1 cellular context compared by ENCODE assay signal in the genomic region with DNA sequence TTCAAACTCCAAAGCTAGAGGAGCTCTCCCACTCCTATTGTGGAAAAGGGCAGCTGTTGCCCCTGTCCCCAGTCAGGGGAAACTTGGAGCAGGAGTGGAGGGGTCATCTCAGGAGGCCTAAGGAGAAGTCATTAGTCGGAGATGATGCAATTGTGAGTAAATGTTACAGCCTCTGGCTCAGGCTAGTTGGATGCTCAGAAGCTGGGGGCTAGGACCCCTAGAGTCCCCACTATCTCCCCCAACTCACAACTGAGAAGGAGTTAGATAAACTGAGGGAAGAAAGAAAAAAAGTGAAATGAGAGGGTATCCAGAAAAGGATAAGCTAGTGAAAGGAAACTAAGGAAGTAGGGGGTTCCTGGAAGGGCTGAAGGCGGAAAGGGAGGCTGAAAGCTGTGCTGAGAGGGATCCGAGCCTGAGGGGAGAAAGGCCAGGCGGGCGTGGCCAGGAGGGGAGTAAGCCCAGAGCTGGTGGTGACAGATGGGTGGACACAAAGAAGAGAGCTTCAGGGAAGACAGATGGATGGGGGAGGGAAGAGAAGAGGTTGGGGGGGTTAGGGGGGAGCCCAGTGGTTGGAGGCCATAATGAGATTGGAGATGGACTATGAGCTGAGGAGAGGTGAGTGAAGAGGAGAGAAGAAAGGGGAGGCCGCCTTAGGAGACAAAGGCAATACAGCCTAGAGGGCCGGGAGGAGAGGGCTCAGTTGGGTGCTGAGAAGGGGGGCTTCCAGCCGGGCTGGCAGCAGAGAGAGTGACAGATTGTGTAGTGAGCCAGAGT.
A peak's percentile ranks its signal among the peaks of the same experiment; 100 is the strongest.
TF ChIP-seq lines count a peak whose summit lies in the region.

No MANE protein-coding gene starts in this region.

TF ChIP-seq in K562, 482 proteins besides CTCF, POLR2A, EP300 and RAD21 (continues in another document):
- TF ChIP-seq U2AF1 (optimal IDR thresholded peaks at IDR 0.05; ENCODE audit: low read depth, low read length) (no peak), ZKSCAN1 (IDR thresholded peaks at IDR 0.05; ENCODE audit: low read depth, low read length) (no peak), ZNF79 (CRISPR knock-in tag; IDR thresholded peaks at IDR 0.05; ENCODE audit: low read depth) (peak; percentile 20; the same call in 1 of the 2 replicates), NCOA1 (IDR thresholded peaks at IDR 0.05; ENCODE audit: low read depth) (peak; percentile 70), JUND (IDR thresholded peaks at IDR 0.05; ENCODE audit: borderline replicate concordance, low read depth, low read length) (peak; percentile 91), JUND (tag; IDR thresholded peaks at IDR 0.05; ENCODE audit: borderline replicate concordance, low read depth, low read length) (peak; percentile 65; the same call in 1 of the 3 replicates), ZNF12 (CRISPR knock-in tag; IDR thresholded peaks at IDR 0.05) (no peak), ATF7 (IDR thresholded peaks at IDR 0.05) (peak; percentile 97), MTA2 (IDR thresholded peaks at IDR 0.05; ENCODE audit: low read depth) (no peak; the same call in 1 of the 2 replicates), GATA2 (CRISPR knock-in tag; IDR thresholded peaks at IDR 0.05) (no peak), MTA1 (IDR thresholded peaks at IDR 0.05; ENCODE audit: borderline replicate concordance) (peak; percentile 50), ZNF589 (CRISPR knock-in tag; IDR thresholded peaks at IDR 0.05; ENCODE audit: low read depth) (peak; percentile 95), ZNF695 (CRISPR knock-in tag; IDR thresholded peaks at IDR 0.05) (no peak), FOXJ2 (tag; IDR thresholded peaks at IDR 0.05) (peak; percentile 48; the same call in 1 of the 2 replicates), HDAC2 (IDR thresholded peaks at IDR 0.05) (peak; percentile 86; the same call in 1 of the 2 replicates), SMARCA5 (IDR thresholded peaks at IDR 0.05) (no peak), HMG20B (CRISPR knock-in tag; IDR thresholded peaks at IDR 0.05) (no peak), ZNF175 (CRISPR knock-in tag; IDR thresholded peaks at IDR 0.05; ENCODE audit: low read depth) (peak; percentile 87; the same call in 1 of the 2 replicates)
- TF ChIP-seq, protein P1, sequence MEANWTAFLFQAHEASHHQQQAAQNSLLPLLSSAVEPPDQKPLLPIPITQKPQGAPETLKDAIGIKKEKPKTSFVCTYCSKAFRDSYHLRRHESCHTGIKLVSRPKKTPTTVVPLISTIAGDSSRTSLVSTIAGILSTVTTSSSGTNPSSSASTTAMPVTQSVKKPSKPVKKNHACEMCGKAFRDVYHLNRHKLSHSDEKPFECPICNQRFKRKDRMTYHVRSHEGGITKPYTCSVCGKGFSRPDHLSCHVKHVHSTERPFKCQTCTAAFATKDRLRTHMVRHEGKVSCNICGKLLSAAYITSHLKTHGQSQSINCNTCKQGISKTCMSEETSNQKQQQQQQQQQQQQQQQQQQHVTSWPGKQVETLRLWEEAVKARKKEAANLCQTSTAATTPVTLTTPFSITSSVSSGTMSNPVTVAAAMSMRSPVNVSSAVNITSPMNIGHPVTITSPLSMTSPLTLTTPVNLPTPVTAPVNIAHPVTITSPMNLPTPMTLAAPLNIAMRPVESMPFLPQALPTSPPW (CRISPR knock-in tag; IDR thresholded peaks at IDR 0.05), result peak; percentile 90
- TF ChIP-seq, protein P2, sequence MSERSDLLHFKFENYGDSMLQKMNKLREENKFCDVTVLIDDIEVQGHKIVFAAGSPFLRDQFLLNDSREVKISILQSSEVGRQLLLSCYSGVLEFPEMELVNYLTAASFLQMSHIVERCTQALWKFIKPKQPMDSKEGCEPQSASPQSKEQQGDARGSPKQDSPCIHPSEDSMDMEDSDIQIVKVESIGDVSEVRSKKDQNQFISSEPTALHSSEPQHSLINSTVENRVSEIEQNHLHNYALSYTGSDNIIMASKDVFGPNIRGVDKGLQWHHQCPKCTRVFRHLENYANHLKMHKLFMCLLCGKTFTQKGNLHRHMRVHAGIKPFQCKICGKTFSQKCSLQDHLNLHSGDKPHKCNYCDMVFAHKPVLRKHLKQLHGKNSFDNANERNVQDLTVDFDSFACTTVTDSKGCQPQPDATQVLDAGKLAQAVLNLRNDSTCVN (CRISPR knock-in tag; IDR thresholded peaks at IDR 0.05), result peak; percentile 71
- TF ChIP-seq, protein P3, sequence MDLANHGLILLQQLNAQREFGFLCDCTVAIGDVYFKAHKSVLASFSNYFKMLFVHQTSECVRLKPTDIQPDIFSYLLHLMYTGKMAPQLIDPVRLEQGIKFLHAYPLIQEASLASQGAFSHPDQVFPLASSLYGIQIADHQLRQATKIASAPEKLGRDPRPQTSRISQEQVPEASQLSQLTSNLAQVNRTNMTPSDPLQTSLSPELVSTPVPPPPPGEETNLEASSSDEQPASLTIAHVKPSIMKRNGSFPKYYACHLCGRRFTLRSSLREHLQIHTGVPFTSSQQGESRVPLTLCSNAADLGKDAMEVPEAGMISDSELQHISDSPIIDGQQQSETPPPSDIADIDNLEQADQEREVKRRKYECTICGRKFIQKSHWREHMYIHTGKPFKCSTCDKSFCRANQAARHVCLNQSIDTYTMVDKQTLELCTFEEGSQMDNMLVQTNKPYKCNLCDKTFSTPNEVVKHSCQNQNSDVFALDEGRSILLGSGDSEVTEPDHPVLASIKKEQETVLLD (IDR thresholded peaks at IDR 0.05), result peak; percentile 35; the same call in 1 of the 2 replicates
- TF ChIP-seq, protein P4, sequence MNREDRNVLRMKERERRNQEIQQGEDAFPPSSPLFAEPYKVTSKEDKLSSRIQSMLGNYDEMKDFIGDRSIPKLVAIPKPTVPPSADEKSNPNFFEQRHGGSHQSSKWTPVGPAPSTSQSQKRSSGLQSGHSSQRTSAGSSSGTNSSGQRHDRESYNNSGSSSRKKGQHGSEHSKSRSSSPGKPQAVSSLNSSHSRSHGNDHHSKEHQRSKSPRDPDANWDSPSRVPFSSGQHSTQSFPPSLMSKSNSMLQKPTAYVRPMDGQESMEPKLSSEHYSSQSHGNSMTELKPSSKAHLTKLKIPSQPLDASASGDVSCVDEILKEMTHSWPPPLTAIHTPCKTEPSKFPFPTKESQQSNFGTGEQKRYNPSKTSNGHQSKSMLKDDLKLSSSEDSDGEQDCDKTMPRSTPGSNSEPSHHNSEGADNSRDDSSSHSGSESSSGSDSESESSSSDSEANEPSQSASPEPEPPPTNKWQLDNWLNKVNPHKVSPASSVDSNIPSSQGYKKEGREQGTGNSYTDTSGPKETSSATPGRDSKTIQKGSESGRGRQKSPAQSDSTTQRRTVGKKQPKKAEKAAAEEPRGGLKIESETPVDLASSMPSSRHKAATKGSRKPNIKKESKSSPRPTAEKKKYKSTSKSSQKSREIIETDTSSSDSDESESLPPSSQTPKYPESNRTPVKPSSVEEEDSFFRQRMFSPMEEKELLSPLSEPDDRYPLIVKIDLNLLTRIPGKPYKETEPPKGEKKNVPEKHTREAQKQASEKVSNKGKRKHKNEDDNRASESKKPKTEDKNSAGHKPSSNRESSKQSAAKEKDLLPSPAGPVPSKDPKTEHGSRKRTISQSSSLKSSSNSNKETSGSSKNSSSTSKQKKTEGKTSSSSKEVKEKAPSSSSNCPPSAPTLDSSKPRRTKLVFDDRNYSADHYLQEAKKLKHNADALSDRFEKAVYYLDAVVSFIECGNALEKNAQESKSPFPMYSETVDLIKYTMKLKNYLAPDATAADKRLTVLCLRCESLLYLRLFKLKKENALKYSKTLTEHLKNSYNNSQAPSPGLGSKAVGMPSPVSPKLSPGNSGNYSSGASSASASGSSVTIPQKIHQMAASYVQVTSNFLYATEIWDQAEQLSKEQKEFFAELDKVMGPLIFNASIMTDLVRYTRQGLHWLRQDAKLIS (CRISPR knock-in tag; IDR thresholded peaks at IDR 0.05), result no peak; the same call in 1 of the 2 replicates
- TF ChIP-seq, protein P5, sequence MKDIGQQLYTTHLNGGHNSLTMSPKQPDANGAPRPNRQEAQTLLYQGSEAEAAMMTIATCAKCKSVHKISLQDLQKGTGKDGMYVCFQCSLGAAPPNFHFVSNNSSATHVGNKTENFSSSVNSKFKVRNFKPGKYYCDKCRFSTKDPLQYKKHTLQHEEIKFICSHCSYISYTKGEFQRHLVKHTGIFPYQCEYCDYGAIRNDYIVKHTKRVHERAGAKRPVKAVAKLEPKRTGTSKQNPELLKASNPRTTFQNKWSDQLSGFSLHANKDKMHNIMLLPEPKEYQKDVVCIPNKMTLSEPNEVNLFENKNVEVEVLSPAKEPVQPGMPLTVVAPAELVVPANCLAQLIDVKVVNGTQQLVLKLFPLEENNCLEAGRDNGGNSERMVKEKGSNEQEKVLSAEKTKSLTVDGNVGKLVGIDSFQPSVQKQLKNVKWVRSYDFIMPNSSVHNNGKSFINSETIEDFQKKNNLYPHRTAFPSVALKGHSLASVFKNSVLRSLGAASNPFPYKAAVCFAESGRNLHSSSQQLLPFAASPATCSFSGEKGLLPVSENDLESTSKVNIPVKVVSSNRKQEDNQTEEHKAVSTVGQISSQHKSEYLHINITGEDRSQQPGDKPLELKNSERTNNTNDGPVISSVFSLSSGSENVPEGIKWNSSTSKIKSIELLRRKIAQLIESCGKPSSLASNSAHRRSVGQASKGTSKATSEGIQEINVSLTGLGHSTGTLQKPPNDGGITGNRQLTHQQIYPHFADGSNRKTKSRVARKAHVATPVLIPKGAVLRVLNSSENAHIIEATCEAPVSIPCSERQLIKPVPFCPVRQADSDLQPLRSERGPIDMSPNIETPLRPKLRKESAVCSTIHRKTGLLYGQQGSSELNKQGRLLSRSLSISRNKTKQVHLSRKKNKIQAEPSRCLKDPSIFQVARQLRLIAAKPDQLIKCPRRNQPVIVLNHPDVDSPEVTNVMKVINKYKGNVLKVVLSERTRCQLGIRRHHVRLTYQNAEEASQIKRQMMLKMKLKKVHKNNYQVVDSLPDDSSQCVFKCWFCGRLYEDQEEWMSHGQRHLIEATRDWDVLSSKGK (CRISPR knock-in tag; IDR thresholded peaks at IDR 0.05), result no peak
- TF ChIP-seq, protein P6, sequence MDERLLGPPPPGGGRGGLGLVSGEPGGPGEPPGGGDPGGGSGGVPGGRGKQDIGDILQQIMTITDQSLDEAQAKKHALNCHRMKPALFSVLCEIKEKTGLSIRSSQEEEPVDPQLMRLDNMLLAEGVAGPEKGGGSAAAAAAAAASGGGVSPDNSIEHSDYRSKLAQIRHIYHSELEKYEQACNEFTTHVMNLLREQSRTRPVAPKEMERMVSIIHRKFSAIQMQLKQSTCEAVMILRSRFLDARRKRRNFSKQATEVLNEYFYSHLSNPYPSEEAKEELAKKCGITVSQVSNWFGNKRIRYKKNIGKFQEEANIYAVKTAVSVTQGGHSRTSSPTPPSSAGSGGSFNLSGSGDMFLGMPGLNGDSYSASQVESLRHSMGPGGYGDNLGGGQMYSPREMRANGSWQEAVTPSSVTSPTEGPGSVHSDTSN (CRISPR knock-in tag; IDR thresholded peaks at IDR 0.05; ENCODE audit: low read depth), result 0 out of 2 replicates have a peak, but pooled peaks have one; percentile 23
- TF ChIP-seq, protein P6 (tag; conservative IDR thresholded peaks at IDR 0.05; ENCODE audit: low read depth), result peak; percentile 93
- TF ChIP-seq, protein P7, sequence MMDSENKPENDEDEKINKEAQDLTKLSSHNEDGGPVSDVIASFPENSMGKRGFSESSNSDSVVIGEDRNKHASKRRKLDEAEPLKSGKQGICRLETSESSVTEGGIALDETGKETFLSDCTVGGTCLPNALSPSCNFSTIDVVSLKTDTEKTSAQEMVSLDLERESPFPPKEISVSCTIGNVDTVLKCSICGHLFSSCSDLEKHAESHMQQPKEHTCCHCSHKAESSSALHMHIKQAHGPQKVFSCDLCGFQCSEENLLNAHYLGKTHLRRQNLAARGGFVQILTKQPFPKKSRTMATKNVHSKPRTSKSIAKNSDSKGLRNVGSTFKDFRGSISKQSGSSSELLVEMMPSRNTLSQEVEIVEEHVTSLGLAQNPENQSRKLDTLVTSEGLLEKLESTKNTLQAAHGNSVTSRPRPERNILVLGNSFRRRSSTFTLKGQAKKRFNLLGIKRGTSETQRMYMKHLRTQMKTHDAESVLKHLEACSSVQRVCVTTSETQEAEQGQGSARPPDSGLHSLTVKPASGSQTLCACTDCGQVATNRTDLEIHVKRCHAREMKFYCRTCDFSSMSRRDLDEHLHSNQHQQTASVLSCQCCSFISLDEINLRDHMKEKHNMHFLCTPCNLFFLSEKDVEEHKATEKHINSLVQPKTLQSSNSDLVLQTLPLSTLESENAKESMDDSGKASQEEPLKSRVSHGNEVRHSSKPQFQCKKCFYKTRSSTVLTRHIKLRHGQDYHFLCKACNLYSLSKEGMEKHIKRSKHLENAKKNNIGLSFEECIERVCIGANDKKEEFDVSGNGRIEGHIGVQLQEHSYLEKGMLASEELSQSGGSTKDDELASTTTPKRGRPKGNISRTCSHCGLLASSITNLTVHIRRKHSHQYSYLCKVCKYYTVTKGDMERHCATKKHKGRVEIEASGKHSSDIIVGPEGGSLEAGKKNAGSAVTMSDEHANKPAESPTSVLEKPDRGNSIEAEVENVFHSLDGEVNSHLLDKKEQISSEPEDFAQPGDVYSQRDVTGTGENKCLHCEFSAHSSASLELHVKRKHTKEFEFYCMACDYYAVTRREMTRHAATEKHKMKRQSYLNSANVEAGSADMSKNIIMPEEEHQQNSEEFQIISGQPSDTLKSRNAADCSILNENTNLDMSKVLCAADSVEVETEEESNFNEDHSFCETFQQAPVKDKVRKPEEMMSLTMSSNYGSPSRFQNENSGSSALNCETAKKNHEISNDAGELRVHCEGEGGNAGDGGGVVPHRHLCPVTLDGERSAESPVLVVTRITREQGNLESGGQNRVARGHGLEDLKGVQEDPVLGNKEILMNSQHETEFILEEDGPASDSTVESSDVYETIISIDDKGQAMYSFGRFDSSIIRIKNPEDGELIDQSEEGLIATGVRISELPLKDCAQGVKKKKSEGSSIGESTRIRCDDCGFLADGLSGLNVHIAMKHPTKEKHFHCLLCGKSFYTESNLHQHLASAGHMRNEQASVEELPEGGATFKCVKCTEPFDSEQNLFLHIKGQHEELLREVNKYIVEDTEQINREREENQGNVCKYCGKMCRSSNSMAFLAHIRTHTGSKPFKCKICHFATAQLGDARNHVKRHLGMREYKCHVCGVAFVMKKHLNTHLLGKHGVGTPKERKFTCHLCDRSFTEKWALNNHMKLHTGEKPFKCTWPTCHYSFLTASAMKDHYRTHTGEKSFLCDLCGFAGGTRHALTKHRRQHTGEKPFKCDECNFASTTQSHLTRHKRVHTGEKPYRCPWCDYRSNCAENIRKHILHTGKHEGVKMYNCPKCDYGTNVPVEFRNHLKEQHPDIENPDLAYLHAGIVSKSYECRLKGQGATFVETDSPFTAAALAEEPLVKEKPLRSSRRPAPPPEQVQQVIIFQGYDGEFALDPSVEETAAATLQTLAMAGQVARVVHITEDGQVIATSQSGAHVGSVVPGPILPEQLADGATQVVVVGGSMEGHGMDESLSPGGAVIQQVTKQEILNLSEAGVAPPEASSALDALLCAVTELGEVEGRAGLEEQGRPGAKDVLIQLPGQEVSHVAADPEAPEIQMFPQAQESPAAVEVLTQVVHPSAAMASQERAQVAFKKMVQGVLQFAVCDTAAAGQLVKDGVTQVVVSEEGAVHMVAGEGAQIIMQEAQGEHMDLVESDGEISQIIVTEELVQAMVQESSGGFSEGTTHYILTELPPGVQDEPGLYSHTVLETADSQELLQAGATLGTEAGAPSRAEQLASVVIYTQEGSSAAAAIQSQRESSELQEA (IDR thresholded peaks at IDR 0.05; ENCODE audit: low read depth), result no peak; the same call in 1 of the 2 replicates
